In the genomic region with DNA sequence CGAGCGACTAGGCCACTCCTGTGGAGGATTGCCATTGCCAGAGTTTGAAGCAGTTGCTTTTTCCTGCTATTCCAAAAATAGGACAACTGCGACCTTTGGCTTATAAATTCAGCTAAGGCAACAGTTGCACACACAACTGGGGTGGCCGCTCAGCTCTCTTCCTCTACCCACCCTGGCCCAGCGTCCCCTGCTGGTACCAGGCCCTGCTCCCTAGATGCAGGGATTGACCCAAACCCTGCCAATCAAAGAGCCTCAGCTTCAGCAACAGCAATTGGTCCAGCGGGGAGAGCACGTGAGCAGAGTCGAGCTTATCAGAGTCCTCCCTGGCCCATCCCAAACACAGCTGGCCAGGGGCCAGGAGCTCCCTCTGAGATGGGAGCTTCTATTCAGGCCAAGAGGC, we compare ENCODE assay signal across 14 cellular contexts. TPM values are rescaled to one million over a fixed set of nuclear protein-coding genes. Genes with fewer than 3 reads are reported as not detected.
DNase-seq lines count a peak whose midpoint lies in the region; ATAC-seq and TF ChIP-seq lines count a peak whose summit lies in the region.
"Had no signal": no experiment of that assay in that cellular context is flagged by ENCODE, and none has a peak within 500 bp of the region (broad histone marks: within the 10 kb centered on the region; RNA-seq: fewer than 3 reads in every experiment).

No MANE protein-coding gene starts in this region.

- WGBS in adrenal gland, 4 donors, result 40 to 65% (median 60%) methylated on average over 6 to 8 of the region's 8 CpGs

- no peaks in the 10 kb centered on the region for H3K27me3 ChIP-seq in adrenal gland
- H3K27me3 ChIP-seq in left lung, result no peaks in the 10 kb centered on the region

- H3K4me1 ChIP-seq in adrenal gland (replicated peaks in 1 of 2) (no peaks in the 10 kb centered on the region), left lung (no peaks in the 10 kb centered on the region)

- no peak for TF ChIP-seq CTCF in adrenal gland (IDR thresholded peaks at IDR 0.05)
- TF ChIP-seq CTCF in left lung (IDR thresholded peaks at IDR 0.05), result no peak

- no peaks in the 10 kb centered on the region for H3K36me3 Mint-ChIP-seq in activated naive CD4-positive, alpha-beta T cell treated with anti-CD3 and anti-CD28 coated beads, Interleukin-2, amount 50 U/mL, for 24 hours
- H3K36me3 Mint-ChIP-seq in activated naive CD4-positive, alpha-beta T cell treated with anti-CD3 and anti-CD28 coated beads, Interleukin-2, amount 10 ng/mL, durations not matched to agents 7 days and 5 days, result no peaks in the 10 kb centered on the region

- H3K36me3 ChIP-seq in adrenal gland (replicated peaks in 1 of 2) (no peaks in the 10 kb centered on the region), left lung (no peaks in the 10 kb centered on the region)

- H3K4me3 ChIP-seq in adrenal gland, result no peak overlapping the region
- H3K4me3 ChIP-seq in left lung, result no peak overlapping the region
- H3K4me3 ChIP-seq: PC-9 had no signal

- H3K27me3 Mint-ChIP-seq in activated naive CD4-positive, alpha-beta T cell treated with anti-CD3 and anti-CD28 coated beads, Interleukin-2, amount 50 U/mL, for 24 hours, result no peaks in the 10 kb centered on the region
- peaks cover 34% of the 10 kb centered on the region for H3K27me3 Mint-ChIP-seq in activated naive CD4-positive, alpha-beta T cell treated with anti-CD3 and anti-CD28 coated beads, Interleukin-2, amount 10 ng/mL, durations not matched to agents 7 days and 5 days

- H3K9me3 Mint-ChIP-seq in activated naive CD4-positive, alpha-beta T cell treated with anti-CD3 and anti-CD28 coated beads, Interleukin-2, amount 50 U/mL, for 24 hours, result no peaks in the 10 kb centered on the region
- peaks cover 4% of the 10 kb centered on the region for H3K9me3 Mint-ChIP-seq in activated naive CD4-positive, alpha-beta T cell treated with anti-CD3 and anti-CD28 coated beads, Interleukin-2, amount 10 ng/mL, durations not matched to agents 7 days and 5 days

- no peaks in the 10 kb centered on the region for H3K9me3 ChIP-seq in adrenal gland (replicated peaks in 1 of 3)
- no peaks in the 10 kb centered on the region for H3K9me3 ChIP-seq in left lung

- CTCF ChIA-PET in activated naive CD4-positive, alpha-beta T cell treated with anti-CD3 and anti-CD28 coated beads, Interleukin-2, amount 10 ng/mL, durations not matched to agents 7 days and 5 days (lab: Charles Lee), result no interaction called here

- intact Hi-C loops in adrenal gland (cut with DNase I) (no loop called here), left lung (cut with DNase I) (no loop called here)

- peak overlapping the region; percentile 83 for H3K27ac Mint-ChIP-seq in activated naive CD4-positive, alpha-beta T cell treated with anti-CD3 and anti-CD28 coated beads, Interleukin-2, amount 50 U/mL, for 24 hours
- no peak overlapping the region for H3K27ac Mint-ChIP-seq in activated naive CD4-positive, alpha-beta T cell treated with anti-CD3 and anti-CD28 coated beads, Interleukin-2, amount 10 ng/mL, durations not matched to agents 7 days and 5 days

- peak; percentile 26 for ATAC-seq in left lung
- ATAC-seq in stimulated activated naive CD8-positive, alpha-beta T cell treated with anti-CD3 and anti-CD28 coated beads, Interleukin-15, Interleukin-2, amounts not matched to agents 100 U/mL and 50 U/mL, for 24 hours, result no peak
- ATAC-seq in GM18517 (IDR thresholded peaks at IDR 0.05; ENCODE audit: unreplicated experiment), result no peak

- H3K4me3 Mint-ChIP-seq in activated naive CD4-positive, alpha-beta T cell treated with anti-CD3 and anti-CD28 coated beads, Interleukin-2, amount 50 U/mL, for 24 hours, result no peak overlapping the region
- H3K4me3 Mint-ChIP-seq in activated naive CD4-positive, alpha-beta T cell treated with anti-CD3 and anti-CD28 coated beads, Interleukin-2, amount 10 ng/mL, durations not matched to agents 7 days and 5 days, result no peak overlapping the region

- no peak for DNase-seq in activated naive CD4-positive, alpha-beta T cell treated with anti-CD3 and anti-CD28 coated beads, Interleukin-2, amount 10 ng/mL, durations not matched to agents 7 days and 5 days
- DNase-seq in adrenal gland (peak in 5 of 7 donors; percentile 30 to 55 (median 35)), left lung (no peak), NCI-H1417 treated with DMSO at 0.1 percent for 48 hours (lab: John Stamatoyannopoulos, UW) (no peak), epidermal melanocyte (ENCODE audit: insufficient read length, low spot score) (no peak)
- DNase-seq in stimulated activated naive CD8-positive, alpha-beta T cell treated with anti-CD3 and anti-CD28 coated beads, Interleukin-15, Interleukin-2, amounts not matched to agents 100 U/mL and 50 U/mL, for 24 hours, result no peak
- DNase-seq: central memory CD4-positive, alpha-beta T cell; PC-9 had no signal

- H3K4me1 Mint-ChIP-seq in activated naive CD4-positive, alpha-beta T cell treated with anti-CD3 and anti-CD28 coated beads, Interleukin-2, amount 50 U/mL, for 24 hours, result no peaks in the 10 kb centered on the region
- H3K4me1 Mint-ChIP-seq in activated naive CD4-positive, alpha-beta T cell treated with anti-CD3 and anti-CD28 coated beads, Interleukin-2, amount 10 ng/mL, durations not matched to agents 7 days and 5 days, result no peaks in the 10 kb centered on the region

- H3K27ac ChIP-seq in adrenal gland (peak overlapping the region in 1 of 5 donors; percentile 16), left lung (no peak overlapping the region)
- H3K27ac ChIP-seq: C4-2B, PC-9 had no signal

- no peak for TF ChIP-seq POLR2A in adrenal gland (IDR thresholded peaks at IDR 0.05)

RNA-seq across cellular contexts. Expression of gene CABP2, which starts 22.0 kb away (rescaled TPM):
- total RNA-seq in adrenal gland (not detected), left lung (not detected)
- polyA plus RNA-seq in adrenal gland, result not detected
- total RNA-seq: omental fat pad, PC-9, subcutaneous adipose tissue had no signal
- polyA plus RNA-seq: keratinocyte had no signal

RNA-seq across cellular contexts. Expression of gene CDK2AP2, which starts 37.3 kb away (rescaled TPM):
- total RNA-seq in adrenal gland, result 100 to 1,000 TPM in 1 of 8 donors, 10 to 100 TPM in 7; 34.0 to 218 (median 56.3) TPM
- polyA plus RNA-seq in adrenal gland, result 100 to 1,000 TPM in 1 of 3 donors, 10 to 100 TPM in 2; 55.4 to 110 (median 85.6) TPM
- total RNA-seq in left lung, result 10 to 100 TPM; 82.2 to 92.8 TPM

RNA-seq across cellular contexts. Expression of gene GSTP1, which starts 38.3 kb away (rescaled TPM):
- total RNA-seq in adrenal gland (1,000 to 10,000 TPM in 1 of 8 donors, 100 to 1,000 TPM in 7; 332 to 1,325 (median 429) TPM), left lung (1,000 to 10,000 TPM in 1 of 2 donors, 100 to 1,000 TPM in 1; 790 to 1,058 TPM)
- polyA plus RNA-seq in adrenal gland, result 100 to 1,000 TPM; 267 to 762 (median 466) TPM

RNA-seq across cellular contexts. Expression of gene PITPNM1, which starts 40.1 kb away (rescaled TPM):
- total RNA-seq in adrenal gland, result 100 to 1,000 TPM in 1 of 8 donors, 10 to 100 TPM in 7; 24.8 to 146 (median 53.3) TPM
- 10 to 100 TPM; 42.6 to 70.9 (median 62.1) TPM for polyA plus RNA-seq in adrenal gland
- 10 to 100 TPM; 51.6 to 55.5 TPM for total RNA-seq in left lung

Comparison
In these comparisons a context has a peak if more than half of its experiments do, and no peak if none do; other contexts are left out.
1. DNase-seq: peak in adrenal gland (5 of 7); none in activated naive CD4-positive, alpha-beta T cell treated with anti-CD3 and anti-CD28 coated beads, Interleukin-2, amount 10 ng/mL, durations not matched to agents 7 days and 5 days (single experiment), left lung (0 of 2), stimulated activated naive CD8-positive, alpha-beta T cell treated with anti-CD3 and anti-CD28 coated beads, Interleukin-15, Interleukin-2, amounts not matched to agents 100 U/mL and 50 U/mL, for 24 hours (single experiment), NCI-H1417 treated with DMSO at 0.1 percent for 48 hours (single experiment) and epidermal melanocyte (single experiment).